In genomic region chr3:166199491-166199890, GRCh38 we compare ENCODE assay signal across 7 cellular contexts.
"Had no signal": no experiment of that assay in that cellular context is flagged by ENCODE, and none has a peak within 500 bp of the region (broad histone marks: within the 10 kb centered on the region; RNA-seq: fewer than 3 reads in every experiment).

No MANE protein-coding gene starts in this region.

- FAIRE-seq: H1, H54, HTR-8/SVneo had no signal

- H3K27ac Mint-ChIP-seq: GM23338, H9 had no signal

- DNase-seq: H9, HCEC 1CT, IMR-90 had no signal

- H3K4me1 Mint-ChIP-seq: GM23338 had no signal

- H3K4me3 ChIP-seq: GM23338 had no signal

- ATAC-seq: GM23338 had no signal

- H3K9me3 Mint-ChIP-seq: GM23338 had no signal

- H3K4me3 Mint-ChIP-seq: GM23338, H9 had no signal
